ENCODE assay signal across 16 cellular contexts in genomic region chr20:32201296-32201976, GRCh38. TPM values are rescaled to one million over a fixed set of nuclear protein-coding genes. Genes with fewer than 3 reads are reported as not detected.
DNase-seq lines count a peak whose midpoint lies in the region; ATAC-seq, FAIRE-seq and TF ChIP-seq lines count a peak whose summit lies in the region.
"Had no signal": no experiment of that assay in that cellular context is flagged by ENCODE, and none has a peak within 500 bp of the region (broad histone marks: within the 10 kb centered on the region; RNA-seq: fewer than 3 reads in every experiment).

No MANE protein-coding gene starts in this region.

- intact Hi-C loops in left lung (cut with DNase I), result no loop called here

- in situ Hi-C loops in ACHN (cut with HindIII; ENCODE audit: low pct_ligation_motif_present, low pct_unique_long_range_greater_than_20kb, low sequenced_read_pairs), result no loop called here

- TF ChIP-seq CTCF in left lung (IDR thresholded peaks at IDR 0.05), result no peak

- no peak for FAIRE-seq in HTR-8/SVneo (lab: Jason Lieb, UNC)

- H3K4me3 ChIP-seq in left lung, result no peak overlapping the region
- H3K4me3 ChIP-seq: cardiac muscle cell had no signal

- H3K36me3 ChIP-seq in left lung, result peaks cover 0 to 60% of the 10 kb centered on the region in 2 donors

- peaks cover 48 to 80% of the 10 kb centered on the region in 2 donors for H3K4me1 ChIP-seq in left lung

- H3K9me3 ChIP-seq in left lung, result no peaks in the 10 kb centered on the region

- no peaks in the 10 kb centered on the region for H3K27me3 ChIP-seq in left lung
- H3K27me3 ChIP-seq: cardiac muscle cell had no signal

- DNase-seq in ACHN (peak; percentile 19), ELR (ENCODE audit: low read depth) (peak; percentile 63), amniotic epithelial cell (ENCODE audit: low read depth) (peak; percentile 38), left lung (no peak), T1000 (lab: John Stamatoyannopoulos, UW) (no peak), hippocampal formation (lab: John Stamatoyannopoulos, UW) (no peak), HTR-8/SVneo (ENCODE audit: insufficient read length, low spot score) (no peak)
- DNase-seq: activated CD8-positive, alpha-beta memory T cell treated with anti-CD3 and anti-CD28 coated beads, Interleukin-2, amount 50 U/mL, for 48 hours; CD4-positive, alpha-beta T cell; erythroblast; NCI-H146; NCI-H526 treated with DMSO at 0.1 percent for 48 hours; SIG-M5; stimulated activated CD4-positive, alpha-beta T cell treated with anti-CD3 and anti-CD28 coated beads, Interleukin-4, amount 100 ng/mL, for 4 hours had no signal

- H3K27ac ChIP-seq in left lung, result peak overlapping the region; percentile 49 to 93
- H3K27ac ChIP-seq: cardiac muscle cell had no signal

- ATAC-seq in left lung (peak; percentile 44), HG03135 (IDR thresholded peaks at IDR 0.05; ENCODE audit: unreplicated experiment) (no peak)

RNA-seq across cellular contexts. Expression of gene PLAGL2, which starts 6.1 kb away (rescaled TPM):
- total RNA-seq in left lung, result 10 to 100 TPM; 12.6 to 14.5 TPM

RNA-seq across cellular contexts. Expression of gene POFUT1, which starts 6.2 kb away (rescaled TPM):
- 10 to 100 TPM; 29.2 to 36.2 TPM for total RNA-seq in left lung

Comparison
In these comparisons a context has a peak if more than half of its experiments do, and no peak if none do; other contexts are left out.
1. DNase-seq: peak in ACHN (single experiment), ELR (single experiment) and amniotic epithelial cell (single experiment); none in left lung (0 of 2), T1000 (single experiment), hippocampal formation (0 of 2) and HTR-8/SVneo (single experiment).